In the genomic region with DNA sequence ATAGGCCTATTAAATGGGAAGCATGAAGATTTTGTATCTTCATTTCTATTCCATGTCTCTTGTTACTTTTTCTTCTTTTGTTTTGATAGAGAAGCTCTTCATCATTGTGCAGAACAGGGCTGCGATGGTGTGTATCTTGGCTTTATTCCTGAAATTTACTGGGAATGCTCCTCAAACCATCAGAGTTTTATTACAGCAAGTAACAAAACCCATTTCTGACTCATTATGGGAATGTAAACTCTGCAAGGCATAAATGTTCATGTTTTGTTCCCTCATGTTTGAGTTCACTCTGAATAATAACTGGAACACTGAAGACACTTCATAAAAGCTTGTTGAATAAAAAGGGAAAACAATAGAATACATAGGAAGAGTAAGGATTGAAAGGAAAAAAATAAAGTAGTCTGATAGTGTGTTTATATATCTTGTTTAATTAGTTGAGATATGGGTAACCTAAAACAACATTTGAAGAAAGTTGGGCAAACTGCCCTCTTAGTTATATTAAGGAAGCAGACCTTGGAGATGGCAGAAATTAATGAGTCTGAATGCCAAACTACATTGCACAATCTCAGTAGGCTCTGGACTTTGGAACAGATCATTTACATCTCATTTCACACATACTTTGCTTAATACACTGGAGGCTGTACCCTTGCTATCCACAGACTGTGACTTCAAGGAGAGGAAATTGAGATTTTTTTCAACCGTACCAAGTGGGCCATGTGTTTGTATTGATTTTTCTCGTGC, we compare ENCODE assay signal across 17 cellular contexts.
DNase-seq lines count a peak whose midpoint lies in the region; ATAC-seq and TF ChIP-seq lines count a peak whose summit lies in the region.
"Had no signal": no experiment of that assay in that cellular context is flagged by ENCODE, and none has a peak within 500 bp of the region (broad histone marks: within the 10 kb centered on the region; RNA-seq: fewer than 3 reads in every experiment).

No MANE protein-coding gene starts in this region.

- TF ChIP-seq CTCF in astrocyte of the cerebellum (IDR thresholded peaks at IDR 0.05; ENCODE audit: low read depth, low read length, missing control alignments) (no peak), gastroesophageal sphincter (IDR thresholded peaks at IDR 0.05) (no peak), osteocyte (IDR thresholded peaks at IDR 0.05) (no peak)

- no peak for TF ChIP-seq EP300 in gastroesophageal sphincter (IDR thresholded peaks at IDR 0.05)

- H3K4me3 ChIP-seq in astrocyte of the cerebellum (ENCODE audit: low read depth, low read length): no peak overlapping the region
- H3K4me3 ChIP-seq in gastroesophageal sphincter: peak overlapping the region in 1 of 2 donors; percentile 12
- H3K4me3 ChIP-seq: SJSA1 had no signal

- TF ChIP-seq POLR2A in gastroesophageal sphincter (IDR thresholded peaks at IDR 0.05): no peak

- H3K27ac Mint-ChIP-seq in osteocyte (ENCODE audit: unreplicated experiment): peak overlapping the region; percentile 27
- H3K27ac Mint-ChIP-seq: activated naive CD8-positive, alpha-beta T cell treated with anti-CD3 and anti-CD28 coated beads, Interleukin-2, amount 50 U/mL, for 24 hours; CD14-positive monocyte; naive B cell had no signal

- 14 to 24% methylated on average over 3 of the region's 3 CpGs for WGBS in gastroesophageal sphincter (ENCODE audit: low coverage in 1 of 2), 2 donors

- peak; percentile 36 for DNase-seq in DMS153 treated with DMSO at 0.1 percent for 48 hours (lab: John Stamatoyannopoulos, UW; ENCODE audit: unreplicated experiment)
- DNase-seq in astrocyte of the cerebellum (ENCODE audit: low read depth): peak; percentile 94
- DNase-seq in osteocyte (ENCODE audit: extremely low spot score, unreplicated experiment): no peak
- no peak for DNase-seq in LoVo (ENCODE audit: low spot score)
- DNase-seq in epidermal melanocyte (ENCODE audit: insufficient read length, low spot score): no peak
- DNase-seq: activated naive CD8-positive, alpha-beta T cell treated with anti-CD3 and anti-CD28 coated beads, Interleukin-2, amount 50 U/mL, for 24 hours; activated T-cell treated with anti-CD3 and anti-CD28 coated beads for 4 hours; effector CD8-positive, alpha-beta T cell; naive B cell; NCI-H1417; NCI-H524 had no signal

- in situ Hi-C loops in astrocyte of the cerebellum (cut with HindIII; ENCODE audit: low sequenced_read_pairs): no loop called here

- H3K4me1 ChIP-seq in gastroesophageal sphincter: peaks cover 0 to 27% (median 12%) of the 10 kb centered on the region in 3 donors
- H3K4me1 ChIP-seq: SJSA1 had no signal

- H3K36me3 ChIP-seq in gastroesophageal sphincter: no peaks in the 10 kb centered on the region
- H3K36me3 ChIP-seq: SJSA1 had no signal

- no peaks in the 10 kb centered on the region for H3K36me3 Mint-ChIP-seq in osteocyte (ENCODE audit: unreplicated experiment)
- H3K36me3 Mint-ChIP-seq: CD14-positive monocyte, naive B cell had no signal

- no peaks in the 10 kb centered on the region for H3K27me3 ChIP-seq in gastroesophageal sphincter
- H3K27me3 ChIP-seq: SJSA1 had no signal

- peaks cover 5% of the 10 kb centered on the region for H3K9me3 Mint-ChIP-seq in osteocyte (ENCODE audit: unreplicated experiment)
- H3K9me3 Mint-ChIP-seq: activated naive CD8-positive, alpha-beta T cell treated with anti-CD3 and anti-CD28 coated beads, Interleukin-2, amount 50 U/mL, for 24 hours had no signal

- H3K27me3 Mint-ChIP-seq in osteocyte (ENCODE audit: unreplicated experiment): no peaks in the 10 kb centered on the region
- H3K27me3 Mint-ChIP-seq: activated naive CD8-positive, alpha-beta T cell treated with anti-CD3 and anti-CD28 coated beads, Interleukin-2, amount 50 U/mL, for 24 hours; naive B cell had no signal

- ATAC-seq in gastroesophageal sphincter (peak; percentile 89), GM18502 (IDR thresholded peaks at IDR 0.05; ENCODE audit: poor library complexity, unreplicated experiment) (no peak), HG02852 (IDR thresholded peaks at IDR 0.05; ENCODE audit: unreplicated experiment) (no peak)
- ATAC-seq: activated naive CD8-positive, alpha-beta T cell treated with anti-CD3 and anti-CD28 coated beads, Interleukin-2, amount 50 U/mL, for 24 hours; HCT116 had no signal

- H3K27ac ChIP-seq in gastroesophageal sphincter: peak overlapping the region; percentile 59 to 65 (median 64)
- H3K27ac ChIP-seq: SJSA1 had no signal

- H3K4me1 Mint-ChIP-seq in osteocyte (ENCODE audit: unreplicated experiment): peaks cover 15% of the 10 kb centered on the region
- H3K4me1 Mint-ChIP-seq: activated naive CD8-positive, alpha-beta T cell treated with anti-CD3 and anti-CD28 coated beads, Interleukin-2, amount 50 U/mL, for 24 hours; CD14-positive monocyte; naive B cell had no signal

- H3K9me3 ChIP-seq in gastroesophageal sphincter: no peaks in the 10 kb centered on the region
- H3K9me3 ChIP-seq: SJSA1 had no signal

- H3K4me3 Mint-ChIP-seq in osteocyte (ENCODE audit: unreplicated experiment): no peak overlapping the region
- H3K4me3 Mint-ChIP-seq: activated naive CD8-positive, alpha-beta T cell treated with anti-CD3 and anti-CD28 coated beads, Interleukin-2, amount 50 U/mL, for 24 hours; CD14-positive monocyte; naive B cell had no signal

Comparison
In these comparisons a context has a peak if more than half of its experiments do, and no peak if none do; other contexts are left out.
1. DNase-seq: peak in DMS153 treated with DMSO at 0.1 percent for 48 hours (single experiment) and astrocyte of the cerebellum (single experiment); none in osteocyte (single experiment), LoVo (single experiment) and epidermal melanocyte (single experiment).